ENCODE assay signal across 21 cellular contexts in the genomic region with DNA sequence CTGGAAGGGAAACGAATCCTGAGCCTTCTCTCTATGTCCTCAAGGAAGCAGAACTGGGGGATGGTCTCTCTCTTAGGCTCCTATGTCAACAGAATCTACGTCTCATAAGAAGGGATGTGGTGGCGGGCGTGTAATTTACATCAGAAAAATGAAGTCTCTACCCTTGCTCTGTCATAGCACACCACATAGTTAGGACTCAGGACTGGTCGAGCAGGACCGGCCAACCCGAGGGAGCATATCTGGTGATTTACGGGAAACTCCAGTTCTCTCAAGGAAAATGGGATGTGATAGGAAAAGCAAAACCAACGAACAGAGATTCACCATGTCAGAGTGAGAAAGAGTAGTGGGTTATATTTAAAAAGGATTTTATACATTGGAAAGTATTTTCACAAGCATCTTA. TPM values are rescaled to one million over a fixed set of nuclear protein-coding genes. Genes with fewer than 3 reads are reported as not detected.
A peak's percentile ranks its signal among the peaks of the same experiment; 100 is the strongest.
DNase-seq lines count a peak whose midpoint lies in the region; ATAC-seq and TF ChIP-seq lines count a peak whose summit lies in the region.
"Had no signal": no experiment of that assay in that cellular context is flagged by ENCODE, and none has a peak within 500 bp of the region (broad histone marks: within the 10 kb centered on the region; RNA-seq: fewer than 3 reads in every experiment).

No MANE protein-coding gene starts in this region.

- no peak overlapping the region for H2AFZ ChIP-seq in PC-9

- TF ChIP-seq CTCF in HFFc6 (IDR thresholded peaks at IDR 0.05), result no peak
- no peak for TF ChIP-seq CTCF in PC-9 (conservative IDR thresholded peaks at IDR 0.05)
- TF ChIP-seq CTCF in progenitor cell of endocrine pancreas (IDR thresholded peaks at IDR 0.05; ENCODE audit: unreplicated experiment), result no peak

- peaks cover 97% of the 10 kb centered on the region for H3K79me2 ChIP-seq in PC-9 (ENCODE audit: low read depth)

- H3K9me3 Mint-ChIP-seq in HFFc6, result no peaks in the 10 kb centered on the region
- H3K9me3 Mint-ChIP-seq in progenitor cell of endocrine pancreas (ENCODE audit: low read depth), result no peaks in the 10 kb centered on the region
- H3K9me3 Mint-ChIP-seq: CD4-positive, alpha-beta T cell; IgD-negative memory B cell had no signal

- ATAC-seq in HG02623 (IDR thresholded peaks at IDR 0.05; ENCODE audit: unreplicated experiment) (no peak), HG02678 (IDR thresholded peaks at IDR 0.05; ENCODE audit: unreplicated experiment) (no peak)
- ATAC-seq: A549 had no signal

- no peak overlapping the region for H3K4me3 ChIP-seq in PC-9
- H3K4me3 ChIP-seq: A549; BLaER1 treated with 17β-estradiol and CSF1 and Interleukin-3, amounts not matched to agents 10 nM and 100 nM had no signal

- intact Hi-C loops in PC-9 (cut with micrococcal nuclease; ENCODE audit: unreplicated experiment), result no loop called here

- no peaks in the 10 kb centered on the region for H3K9me2 ChIP-seq in PC-9 (ENCODE audit: insufficient read depth)

- H3K36me3 Mint-ChIP-seq in HFFc6 (ENCODE audit: low read depth), result no peaks in the 10 kb centered on the region
- H3K36me3 Mint-ChIP-seq in progenitor cell of endocrine pancreas (ENCODE audit: insufficient read depth), result no peaks in the 10 kb centered on the region
- H3K36me3 Mint-ChIP-seq: IgD-negative memory B cell had no signal

- H3K4me1 ChIP-seq in PC-9 (replicated peaks; ENCODE audit: insufficient read depth), result peaks cover 10% of the 10 kb centered on the region; the same call in 1 of the 2 replicates
- H3K4me1 ChIP-seq: A549 had no signal

- peaks cover 45% of the 10 kb centered on the region for H3F3A ChIP-seq in PC-9 (ENCODE audit: insufficient read depth, low read depth)

- BruUV-seq in PC-9 (replicated peaks; lab: Mats Ljungman, UMichigan), result no TSS peak

- H3K4me1 Mint-ChIP-seq in HFFc6 (ENCODE audit: low read depth), result peaks cover 56% of the 10 kb centered on the region
- H3K4me1 Mint-ChIP-seq in progenitor cell of endocrine pancreas (ENCODE audit: low read depth), result peaks cover 34% of the 10 kb centered on the region

- H3K4me3 Mint-ChIP-seq in HFFc6 (no peak overlapping the region), progenitor cell of endocrine pancreas (ENCODE audit: low read depth) (no peak overlapping the region)
- H3K4me3 Mint-ChIP-seq: CD4-positive, alpha-beta T cell had no signal

- peak overlapping the region; percentile 6; the same call in 1 of the 2 replicates for H3K27ac ChIP-seq in PC-9
- H3K27ac ChIP-seq in epithelial cell of prostate, result peak overlapping the region; percentile 50
- H3K27ac ChIP-seq: A549; BLaER1 treated with 17β-estradiol and CSF1 and Interleukin-3, amounts not matched to agents 10 nM and 100 nM; KMS-11 had no signal

- H3K27me3 ChIP-seq in PC-9 (ENCODE audit: insufficient read depth, low read depth), result no peaks in the 10 kb centered on the region
- H3K27me3 ChIP-seq: BLaER1 treated with 17β-estradiol and CSF1 and Interleukin-3, amounts not matched to agents 10 nM and 100 nM had no signal

- DNase-seq in HFFc6, result no peak
- DNase-seq in PC-9, result no peak
- no peak for DNase-seq in epithelial cell of prostate (ENCODE audit: low read depth, low spot score)
- no peak for DNase-seq in progenitor cell of endocrine pancreas (ENCODE audit: low spot score, unreplicated experiment)
- DNase-seq in stimulated activated CD4-positive, alpha-beta T cell treated with anti-CD3 and anti-CD28 coated beads, Interleukin-12 subunit alpha, Interleukin-12 subunit beta, amount 100 ng/mL, for 4 hours, result no peak
- no peak for DNase-seq in DMS53 (lab: John Stamatoyannopoulos, UW)
- DNase-seq: AML-193; CD4-positive, alpha-beta T cell; MM.1S; NCI-H2029; NCI-H446; NCI-H524 treated with DMSO at 0.1 percent for 48 hours; NCI-H774; RPMI8226; SHP77 had no signal

- no peaks in the 10 kb centered on the region for H3K36me3 ChIP-seq in PC-9 (ENCODE audit: low read depth)
- H3K36me3 ChIP-seq: BLaER1 treated with 17β-estradiol and CSF1 and Interleukin-3, amounts not matched to agents 10 nM and 100 nM had no signal

- POLR2A ChIA-PET in PC-9 (lab: Charles Lee; ENCODE audit: unreplicated experiment), result no interaction called here

- no peaks in the 10 kb centered on the region; the same call in 1 of the 2 replicates for H3K27me3 Mint-ChIP-seq in HFFc6 (ENCODE audit: insufficient read depth)
- no peaks in the 10 kb centered on the region for H3K27me3 Mint-ChIP-seq in progenitor cell of endocrine pancreas

- H3K4me2 ChIP-seq in PC-9, result no peak overlapping the region
- H3K4me2 ChIP-seq: A549; BLaER1 treated with 17β-estradiol and CSF1 and Interleukin-3, amounts not matched to agents 10 nM and 100 nM; KMS-11 had no signal

- CTCF ChIA-PET in PC-9 (lab: Charles Lee), result no interaction called here

- H3K27ac Mint-ChIP-seq in HFFc6 (peak overlapping the region; percentile 59), progenitor cell of endocrine pancreas (peak overlapping the region; percentile 76)
- H3K27ac Mint-ChIP-seq: CD4-positive, alpha-beta T cell; IgD-negative memory B cell had no signal

- peaks cover 95% of the 10 kb centered on the region for H4K20me1 ChIP-seq in PC-9 (ENCODE audit: insufficient read depth)
- H4K20me1 ChIP-seq: BLaER1 treated with 17β-estradiol and CSF1 and Interleukin-3, amounts not matched to agents 10 nM and 100 nM had no signal

- H3K9me3 ChIP-seq in PC-9 (ENCODE audit: insufficient read depth, low read depth), result no peaks in the 10 kb centered on the region
- H3K9me3 ChIP-seq: A549; BLaER1 treated with 17β-estradiol and CSF1 and Interleukin-3, amounts not matched to agents 10 nM and 100 nM had no signal

RNA-seq across cellular contexts. Expression of a gene that starts 54.8 kb away (rescaled TPM):
- total RNA-seq in HFFc6 (2021; fragmentation: NEBNext Ultra II Directional; extraction: Animal tissue kit (Norgen Biotek cat#: 25700)), result 100 to 1,000 TPM in 3 of 6 experiments, 10 to 100 TPM in 3; 97.2 to 111 (median 100.0) TPM
- total RNA-seq in PC-9 (2021) (140 and 150 TPM in 2 replicates), progenitor cell of endocrine pancreas (187 and 190 TPM in 2 replicates)
